ENCODE assay signal across 10 cellular contexts in the genomic region with DNA sequence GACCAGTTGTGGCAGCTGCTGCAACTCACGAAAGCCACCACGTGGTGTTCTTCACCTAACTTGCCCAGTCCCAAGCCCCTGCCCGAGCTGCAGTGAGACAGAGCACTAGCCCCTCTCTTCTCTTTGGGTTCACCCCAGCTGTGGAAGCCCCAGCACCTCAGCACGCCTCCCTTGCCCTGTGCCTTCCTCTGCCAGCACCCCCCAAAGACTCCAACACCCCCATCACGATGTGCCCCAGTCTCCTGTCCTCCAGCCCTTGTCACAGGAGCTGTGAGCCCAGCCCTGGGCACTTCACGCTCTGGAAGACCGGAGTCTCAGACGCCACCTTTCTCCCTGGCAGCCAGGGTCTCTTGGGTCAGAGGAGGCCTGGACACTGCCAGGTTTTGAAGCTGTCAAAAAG. TPM values are rescaled to one million over a fixed set of nuclear protein-coding genes. Genes with fewer than 3 reads are reported as not detected.
"Had no signal": no experiment of that assay in that cellular context is flagged by ENCODE, and none has a peak within 500 bp of the region (broad histone marks: within the 10 kb centered on the region; RNA-seq: fewer than 3 reads in every experiment).

No MANE protein-coding gene starts in this region.

- H3K4me3 Mint-ChIP-seq: H9 had no signal

- H3K9ac ChIP-seq: GM23248 had no signal

- FAIRE-seq: H54, HepG2 had no signal

- ATAC-seq: HepG2 had no signal

- DNase-seq: GM23248, GOT3, H9, HCEC 1CT, KBM-7 had no signal

- H3K27ac Mint-ChIP-seq: H9 had no signal

- H2AFZ ChIP-seq: GM23248 had no signal

- H3K4me3 ChIP-seq: GM23248 had no signal

- H3K27ac ChIP-seq: GM23248, HL-60 had no signal

RNA-seq across cellular contexts. Expression of gene ZNF135, which starts 2.2 kb away (rescaled TPM):
- total RNA-seq: HepG2, HT1080 had no signal
- polyA plus RNA-seq: HepG2 had no signal

RNA-seq across cellular contexts. Expression of gene ZSCAN1, which starts 23.0 kb away (rescaled TPM):
- total RNA-seq: GM23248, HepG2, HT1080 had no signal
- polyA plus RNA-seq: HepG2, IgD-negative memory B cell had no signal

RNA-seq across cellular contexts. Expression of gene ZSCAN18, which starts 41.2 kb away (rescaled TPM):
- total RNA-seq: HepG2 had no signal
- polyA plus RNA-seq: HepG2 had no signal
